In genomic region chr3:73746610-73747009, GRCh38 we compare ENCODE assay signal across 17 cellular contexts.
A peak's percentile ranks its signal among the peaks of the same experiment; 100 is the strongest.
DNase-seq lines count a peak whose midpoint lies in the region; ATAC-seq, FAIRE-seq and TF ChIP-seq lines count a peak whose summit lies in the region.
"Had no signal": no experiment of that assay in that cellular context is flagged by ENCODE, and none has a peak within 500 bp of the region (broad histone marks: within the 10 kb centered on the region; RNA-seq: fewer than 3 reads in every experiment).

No MANE protein-coding gene starts in this region.

- no peak for ATAC-seq in HG03175 (IDR thresholded peaks at IDR 0.05; ENCODE audit: unreplicated experiment)
- ATAC-seq: CD8-positive, alpha-beta T cell had no signal

- peaks cover 22% of the 10 kb centered on the region for H3K4me1 Mint-ChIP-seq in nephron

- no peaks in the 10 kb centered on the region for H3K36me3 ChIP-seq in bronchial epithelial cell (ENCODE audit: control insufficient read depth, insufficient read depth, low read length)
- H3K36me3 ChIP-seq: MG63 had no signal

- H3K27me3 Mint-ChIP-seq in nephron (ENCODE audit: low read depth) = no peaks in the 10 kb centered on the region

- peak; percentile 89 for DNase-seq in NCI-H1048 (lab: John Stamatoyannopoulos, UW)
- peak; percentile 89 for DNase-seq in NCI-H526 treated with DMSO at 0.1 percent for 48 hours (lab: John Stamatoyannopoulos, UW)
- DNase-seq in bronchial epithelial cell (ENCODE audit: low read depth) = peak; percentile 68
- DNase-seq in GM10266 (ENCODE audit: extremely low spot score) = no peak
- no peak for DNase-seq in activated effector memory CD4-positive, alpha-beta T cell treated with Interleukin-2 at 50 U/mL for 16 hours
- DNase-seq: CD8-positive, alpha-beta T cell; GF-D8; GOT3; MG63; NCI-H2029; NCI-H2227 treated with DMSO at 0.1 percent for 48 hours; NCI-H774; PC-9; Right ventricle myocardium superior had no signal

- TF ChIP-seq CTCF in bronchial epithelial cell (IDR thresholded peaks at IDR 0.05; ENCODE audit: insufficient read depth, low read length, severe bottlenecking) = no peak
- no peak for TF ChIP-seq CTCF in nephron (IDR thresholded peaks at IDR 0.05; ENCODE audit: unreplicated experiment in 3 of 3)
- TF ChIP-seq CTCF in GM10266 (IDR thresholded peaks at IDR 0.05; ENCODE audit: control insufficient read depth, insufficient read depth, low read depth, missing control alignments) = no peak

- FAIRE-seq in bronchial epithelial cell (lab: Jason Lieb, UNC) = peak; percentile 52
- FAIRE-seq: D721Med had no signal

- H3K4me3 Mint-ChIP-seq in nephron = no peak overlapping the region
- H3K4me3 Mint-ChIP-seq: CD8-positive, alpha-beta T cell had no signal

- H3K27ac Mint-ChIP-seq in nephron = peak overlapping the region in 2 of 3 experiments; percentile 62 to 80
- H3K27ac Mint-ChIP-seq: CD8-positive, alpha-beta T cell had no signal

- H3K27me3 ChIP-seq in bronchial epithelial cell (ENCODE audit: control insufficient read depth, insufficient read depth, low read length) = no peaks in the 10 kb centered on the region
- H3K27me3 ChIP-seq: MG63 had no signal

- H3K36me3 Mint-ChIP-seq in nephron (ENCODE audit: low read depth) = no peaks in the 10 kb centered on the region
- H3K36me3 Mint-ChIP-seq: CD8-positive, alpha-beta T cell had no signal

- no peaks in the 10 kb centered on the region for H3K9me3 Mint-ChIP-seq in nephron

- no peak overlapping the region for H3K4me3 ChIP-seq in bronchial epithelial cell (ENCODE audit: low read depth, low read length)
- H3K4me3 ChIP-seq: MG63, PC-9 had no signal

Comparison
In these comparisons a context has a peak if more than half of its experiments do, and no peak if none do; other contexts are left out.
1. DNase-seq: peak in NCI-H1048 (single experiment), NCI-H526 treated with DMSO at 0.1 percent for 48 hours (single experiment) and bronchial epithelial cell (single experiment); none in GM10266 (single experiment) and activated effector memory CD4-positive, alpha-beta T cell treated with Interleukin-2 at 50 U/mL for 16 hours (single experiment).